ENCODE assay signal across 8 cellular contexts in the genomic region with DNA sequence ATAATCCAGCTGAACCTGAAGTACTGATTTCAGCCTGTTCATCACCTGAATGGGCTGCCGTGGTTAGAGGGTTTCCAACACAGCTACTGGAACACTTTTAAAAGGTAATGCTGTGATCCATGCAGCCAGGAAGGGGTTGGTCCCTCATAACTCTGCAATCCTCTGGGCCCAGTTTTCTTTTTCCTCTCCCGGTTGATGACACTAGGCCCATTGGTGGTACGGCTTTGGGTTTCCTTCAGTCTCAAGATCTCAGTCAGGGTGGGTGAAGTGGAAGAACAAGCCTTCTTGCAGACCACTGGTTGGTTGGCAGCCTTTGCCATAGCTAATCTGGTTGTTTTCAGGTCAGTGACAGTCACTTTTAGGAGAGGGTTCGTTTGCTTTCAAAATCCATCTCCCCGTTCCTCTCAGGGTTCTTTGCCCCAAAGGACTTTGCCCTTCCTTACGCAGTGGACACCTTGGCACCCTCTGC. TPM values are rescaled to one million over a fixed set of nuclear protein-coding genes. Genes with fewer than 3 reads are reported as not detected.
DNase-seq lines count a peak whose midpoint lies in the region; ATAC-seq and TF ChIP-seq lines count a peak whose summit lies in the region.

No MANE protein-coding gene starts in this region.

- intact Hi-C loops in Right ventricle myocardium superior (cut with DNase I), result no loop called here
- intact Hi-C loops in gastrocnemius medialis (cut with DNase I; ENCODE audit: low total_unique reads), result loop anchor here (1.0 to 10.0 kb wide), 2 partner anchors 163 to 164 kb away; partner anchors contain the start of gene SASS6

- H3K4me1 Mint-ChIP-seq in activated naive CD4-positive, alpha-beta T cell treated with anti-CD3 and anti-CD28 coated beads, Interleukin-2, amount 50 U/mL, for 24 hours, result peaks cover 36% of the 10 kb centered on the region

- no peaks in the 10 kb centered on the region for H3K9me3 ChIP-seq in gastrocnemius medialis

- H3K4me3 Mint-ChIP-seq in activated naive CD4-positive, alpha-beta T cell treated with anti-CD3 and anti-CD28 coated beads, Interleukin-2, amount 50 U/mL, for 24 hours, result peak overlapping the region; percentile 94

- no peaks in the 10 kb centered on the region for H3K36me3 Mint-ChIP-seq in activated naive CD4-positive, alpha-beta T cell treated with anti-CD3 and anti-CD28 coated beads, Interleukin-2, amount 50 U/mL, for 24 hours

- H3K4me3 ChIP-seq in gastrocnemius medialis, result peak overlapping the region; percentile 84 to 95 (median 86)

- ATAC-seq in HG03095 (IDR thresholded peaks at IDR 0.05; ENCODE audit: unreplicated experiment) (peak; percentile 1), Right ventricle myocardium superior (ENCODE audit: poor library complexity) (peak; percentile 4), gastrocnemius medialis (peak in 1 of 2 donors; percentile 16)

- no peak for TF ChIP-seq POLR2A in gastrocnemius medialis (IDR thresholded peaks at IDR 0.05)

- H3K27ac Mint-ChIP-seq in activated naive CD4-positive, alpha-beta T cell treated with anti-CD3 and anti-CD28 coated beads, Interleukin-2, amount 50 U/mL, for 24 hours, result peak overlapping the region; percentile 72

- peaks cover 6 to 8% of the 10 kb centered on the region in 2 donors for H3K4me1 ChIP-seq in gastrocnemius medialis

- in situ Hi-C loops in gastrocnemius medialis (cut with MboI; ENCODE audit: low sequenced_read_pairs in 4 of 4), result no loop called here

- TF ChIP-seq CTCF in VCaP (conservative IDR thresholded peaks at IDR 0.05), result no peak
- no peak for TF ChIP-seq CTCF in gastrocnemius medialis (IDR thresholded peaks at IDR 0.05 in 4 of 5, conservative IDR thresholded peaks at IDR 0.05 in 1 of 5)

- H3K9me3 Mint-ChIP-seq in activated naive CD4-positive, alpha-beta T cell treated with anti-CD3 and anti-CD28 coated beads, Interleukin-2, amount 50 U/mL, for 24 hours, result no peaks in the 10 kb centered on the region

- H3K36me3 ChIP-seq in gastrocnemius medialis, result no peaks in the 10 kb centered on the region

- H3K27me3 ChIP-seq in gastrocnemius medialis, result no peaks in the 10 kb centered on the region

- peak overlapping the region; percentile 94 for H3K27ac ChIP-seq in VCaP
- H3K27ac ChIP-seq in gastrocnemius medialis, result peak overlapping the region; percentile 58 to 76 (median 72)

- no peak for DNase-seq in activated naive CD4-positive, alpha-beta T cell treated with Interleukin-2 at 50 U/mL for 16 hours
- DNase-seq in Right ventricle myocardium superior, result no peak
- no peak for DNase-seq in gastrocnemius medialis
- no peak for DNase-seq in SIG-M5 treated with dmso at 0.1 percent for 504 hours (lab: John Stamatoyannopoulos, UW; ENCODE audit: unreplicated experiment)
- DNase-seq in DMS153 (lab: John Stamatoyannopoulos, UW), result no peak

- no peaks in the 10 kb centered on the region for H3K27me3 Mint-ChIP-seq in activated naive CD4-positive, alpha-beta T cell treated with anti-CD3 and anti-CD28 coated beads, Interleukin-2, amount 50 U/mL, for 24 hours

RNA-seq across cellular contexts. Expression of gene SLC35A3, which starts 0.5 kb away (rescaled TPM):
- total RNA-seq in Right ventricle myocardium superior (7.7 TPM), gastrocnemius medialis (10 to 100 TPM in 1 of 4 donors, 1 to 10 TPM in 3; 4.6 to 10.3 (median 8.2) TPM)
